In genomic region chr5:96395295-96395694, GRCh38 we compare ENCODE assay signal across 8 cellular contexts. TPM values are rescaled to one million over a fixed set of nuclear protein-coding genes. Genes with fewer than 3 reads are reported as not detected.
"Had no signal": no experiment of that assay in that cellular context is flagged by ENCODE, and none has a peak within 500 bp of the region (broad histone marks: within the 10 kb centered on the region; RNA-seq: fewer than 3 reads in every experiment).

No MANE protein-coding gene starts in this region.

RNA-seq across cellular contexts. Expression of gene PCSK1, which starts 37.8 kb away (rescaled TPM):
- total RNA-seq: kidney epithelial cell; left lobe of liver; mammary epithelial cell; mesothelial cell of epicardium; mononuclear cell; mucosa of gallbladder; naive thymus-derived CD4-positive, alpha-beta T cell had no signal
- polyA plus RNA-seq: immature natural killer cell; mammary epithelial cell; naive thymus-derived CD4-positive, alpha-beta T cell had no signal
